In genomic region chr9:35664531-35665470, GRCh38 we compare ENCODE assay signal across 8 cellular contexts. TPM values are rescaled to one million over a fixed set of nuclear protein-coding genes. Genes with fewer than 3 reads are reported as not detected.
DNase-seq lines count a peak whose midpoint lies in the region; ATAC-seq and TF ChIP-seq lines count a peak whose summit lies in the region.

Gene ARHGEF39 (minus strand): TSS chr9:35665195. CDS start chr9:35665169, 26 bp downstream.

- TF ChIP-seq CTCF in right lobe of liver (IDR thresholded peaks at IDR 0.05) = peak in 2 of 4 donors; percentile 18 to 25

- WGBS in right lobe of liver (ENCODE audit: insufficient coverage, low coverage, low lambda C conversion rate, missing lambda C conversion rate) = 0% methylated on average over 1 of the region's 58 CpGs

- peak within 1 kb of the TSS; percentile 86 to 98 (median 95) for H3K4me2 ChIP-seq in BLaER1 treated with 17β-estradiol and CSF1 and Interleukin-3, amounts not matched to agents 10 nM and 100 nM

- peaks cover 0 to 4% (median 0%) of the 10 kb centered on the region in 11 experiments; a peak in 3 of 22 replicates for H3K9me3 ChIP-seq in BLaER1 treated with 17β-estradiol and CSF1 and Interleukin-3, amounts not matched to agents 10 nM and 100 nM (replicated peaks in 1 of 11)
- no peaks in the 10 kb centered on the region for H3K9me3 ChIP-seq in right lobe of liver

- peaks cover 60 to 79% (median 74%) of the 10 kb centered on the region in 10 experiments for H3K4me1 ChIP-seq in BLaER1 treated with 17β-estradiol and CSF1 and Interleukin-3, amounts not matched to agents 10 nM and 100 nM
- peaks cover 0 to 38% (median 7%) of the 10 kb centered on the region in 4 donors for H3K4me1 ChIP-seq in right lobe of liver

- H3K27ac ChIP-seq in BLaER1 treated with 17β-estradiol and CSF1 and Interleukin-3, amounts not matched to agents 10 nM and 100 nM = peak within 1 kb of the TSS in 9 of 11 experiments; percentile 56 to 83 (median 74); a peak in 18 of 22 replicates
- peak within 1 kb of the TSS in 1 of 3 donors; percentile 26 for H3K27ac ChIP-seq in right lobe of liver

- no peaks in the 10 kb centered on the region for H3K27me3 ChIP-seq in BLaER1 treated with 17β-estradiol and CSF1 and Interleukin-3, amounts not matched to agents 10 nM and 100 nM
- H3K27me3 ChIP-seq in right lobe of liver = no peaks in the 10 kb centered on the region

- intact Hi-C loops in right lobe of liver (cut with DNase I) = loop anchor here (5.0 to 10.0 kb wide), 2 partner anchors 60 to 62 kb away; no protein-coding TSS in a partner anchor

- peak within 1 kb of the TSS; percentile 60 to 79 (median 72); a peak in 21 of 22 replicates for H3K9ac ChIP-seq in BLaER1 treated with 17β-estradiol and CSF1 and Interleukin-3, amounts not matched to agents 10 nM and 100 nM

- peak within 1 kb of the TSS; percentile 59 to 75 (median 64) for H3K4me3 ChIP-seq in BLaER1 treated with 17β-estradiol and CSF1 and Interleukin-3, amounts not matched to agents 10 nM and 100 nM
- H3K4me3 ChIP-seq in right lobe of liver = peak within 1 kb of the TSS; percentile 18 to 58 (median 48)

- peaks cover 6 to 17% (median 12%) of the 10 kb centered on the region in 11 experiments; a peak in 16 of 22 replicates for H3K36me3 ChIP-seq in BLaER1 treated with 17β-estradiol and CSF1 and Interleukin-3, amounts not matched to agents 10 nM and 100 nM
- no peaks in the 10 kb centered on the region for H3K36me3 ChIP-seq in right lobe of liver

- DNase-seq in NCI-H524 (lab: John Stamatoyannopoulos, UW) = peak; percentile 51 to 81
- DNase-seq in activated CD4-positive, alpha-beta T cell treated with anti-CD3 and anti-CD28 coated beads for 4 hours = peak; percentile 39 to 57
- DNase-seq in dermis microvascular lymphatic vessel endothelial cell (ENCODE audit: low read depth in 2 of 2) = peak; percentile 28 to 81
- peak; percentile 85 to 87 (median 85) for DNase-seq in right lobe of liver
- peak; percentile 73 for DNase-seq in stimulated activated CD4-positive, alpha-beta T cell treated with anti-CD3 and anti-CD28 coated beads, Interleukin-4, amount 100 ng/mL, for 24 hours

- peak; percentile 80 for TF ChIP-seq POLR2A in GM19099 (IDR thresholded peaks at IDR 0.05; ENCODE audit: extremely low read depth, insufficient read length, low read depth)
- peak; percentile 49 for TF ChIP-seq POLR2A in right lobe of liver (IDR thresholded peaks at IDR 0.05)

- ATAC-seq in HG03354 (IDR thresholded peaks at IDR 0.05; ENCODE audit: poor library complexity, severe bottlenecking, unreplicated experiment) = peak; percentile 81
- peak; percentile 82 to 88 (median 87) for ATAC-seq in right lobe of liver

- H4K20me1 ChIP-seq in BLaER1 treated with 17β-estradiol and CSF1 and Interleukin-3, amounts not matched to agents 10 nM and 100 nM = peaks cover 0 to 8% (median 0%) of the 10 kb centered on the region in 11 experiments; a peak in 2 of 22 replicates

RNA-seq across cellular contexts. Expression of gene ARHGEF39, which starts in this region (rescaled TPM):
- total RNA-seq in dermis microvascular lymphatic vessel endothelial cell (0.51 and 1.0 TPM in 2 replicates), right lobe of liver (1 to 10 TPM in 1 of 6 experiments, under 1 TPM in 5; 0.11 to 3.6 (median 0.43) TPM)
